Comparison of ENCODE assay signal across 1 cellular context in genomic region chr22:41946360-41947180, GRCh38.
TF ChIP-seq lines count a peak whose summit lies in the region.

A gene with protein sequence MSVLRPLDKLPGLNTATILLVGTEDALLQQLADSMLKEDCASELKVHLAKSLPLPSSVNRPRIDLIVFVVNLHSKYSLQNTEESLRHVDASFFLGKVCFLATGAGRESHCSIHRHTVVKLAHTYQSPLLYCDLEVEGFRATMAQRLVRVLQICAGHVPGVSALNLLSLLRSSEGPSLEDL (minus strand): TSS chr22:41947152. CDS start chr22:41947076, 76 bp downstream.

TF ChIP-seq in HepG2, 621 proteins besides CTCF, POLR2A, EP300 and RAD21 (continued from another document and continues in another):
- TF ChIP-seq ZGPAT (CRISPR knock-in tag; IDR thresholded peaks at IDR 0.05), result peak; percentile 65; the same call in 1 of the 2 replicates
- no peak for TF ChIP-seq FOXJ3 (CRISPR knock-in tag; IDR thresholded peaks at IDR 0.05; ENCODE audit: borderline replicate concordance)
- 0 out of 2 replicates have a peak, but pooled peaks have one; percentile 44 for TF ChIP-seq AHDC1 (CRISPR knock-in tag; IDR thresholded peaks at IDR 0.05; ENCODE audit: borderline replicate concordance)
- TF ChIP-seq FOXC1 (CRISPR knock-in tag; IDR thresholded peaks at IDR 0.05; ENCODE audit: borderline replicate concordance), result peak; percentile 28
- peak; percentile 40; the same call in 1 of the 2 replicates for TF ChIP-seq GFI1 (CRISPR knock-in tag; IDR thresholded peaks at IDR 0.05; ENCODE audit: borderline replicate concordance)
- peak; percentile 92 for TF ChIP-seq YEATS4 (CRISPR knock-in tag; IDR thresholded peaks at IDR 0.05; ENCODE audit: borderline replicate concordance)
- no peak for TF ChIP-seq PHB2 (IDR thresholded peaks at IDR 0.05; ENCODE audit: partially characterized antibody)
- no peak; the same call in 1 of the 2 replicates for TF ChIP-seq KDM2A (CRISPR knock-in tag; IDR thresholded peaks at IDR 0.05; ENCODE audit: borderline replicate concordance, low read depth)
- peak; percentile 82; the same call in 1 of the 2 replicates for TF ChIP-seq MEIS1 (CRISPR knock-in tag; IDR thresholded peaks at IDR 0.05; ENCODE audit: borderline replicate concordance)
- peak; percentile 56 for TF ChIP-seq THAP11 (CRISPR knock-in tag; IDR thresholded peaks at IDR 0.05)
- 0 out of 2 replicates have a peak, but pooled peaks have one; percentile 15 for TF ChIP-seq ONECUT2 (CRISPR knock-in tag; IDR thresholded peaks at IDR 0.05)
- no peak for TF ChIP-seq KDM1A (CRISPR knock-in tag; IDR thresholded peaks at IDR 0.05)
- peak; percentile 45; the same call in 1 of the 2 replicates for TF ChIP-seq ZFP37 (CRISPR knock-in tag; IDR thresholded peaks at IDR 0.05; ENCODE audit: borderline replicate concordance)
- TF ChIP-seq, protein P1, sequence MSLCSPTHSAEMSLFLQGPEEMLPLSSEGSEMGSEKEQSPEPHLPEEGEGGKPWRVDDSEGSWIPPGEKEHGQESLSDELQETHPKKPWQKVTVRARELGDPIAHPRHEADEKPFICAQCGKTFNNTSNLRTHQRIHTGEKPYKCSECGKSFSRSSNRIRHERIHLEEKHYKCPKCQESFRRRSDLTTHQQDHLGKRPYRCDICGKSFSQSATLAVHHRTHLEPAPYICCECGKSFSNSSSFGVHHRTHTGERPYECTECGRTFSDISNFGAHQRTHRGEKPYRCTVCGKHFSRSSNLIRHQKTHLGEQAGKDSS (CRISPR knock-in tag; IDR thresholded peaks at IDR 0.05; ENCODE audit: borderline replicate concordance, low read depth), result 0 out of 2 replicates have a peak, but pooled peaks have one; percentile 54
- TF ChIP-seq CHD2 (IDR thresholded peaks at IDR 0.05; ENCODE audit: low read depth, low read length), result 0 out of 2 replicates have a peak, but pooled peaks have one; percentile 31
- no peak for TF ChIP-seq SRF (IDR thresholded peaks at IDR 0.05; ENCODE audit: low read depth, low read length)
- TF ChIP-seq CEBPB (IDR thresholded peaks at IDR 0.05; ENCODE audit: borderline replicate concordance, low read depth, low read length), result no peak
- TF ChIP-seq CBX5 (CRISPR knock-in tag; IDR thresholded peaks at IDR 0.05; ENCODE audit: borderline replicate concordance), result no peak
- TF ChIP-seq ETV5 (CRISPR knock-in tag; IDR thresholded peaks at IDR 0.05; ENCODE audit: borderline replicate concordance), result no peak
- TF ChIP-seq MAX (IDR thresholded peaks at IDR 0.05), result peak; percentile 90
- TF ChIP-seq ZNF530 (CRISPR knock-in tag; IDR thresholded peaks at IDR 0.05; ENCODE audit: low read depth), result no peak
- TF ChIP-seq BORCS8-MEF2B (CRISPR knock-in tag; IDR thresholded peaks at IDR 0.05), result peak; percentile 89
- no peak for TF ChIP-seq AKAP8 (CRISPR knock-in tag; IDR thresholded peaks at IDR 0.05)
- no peak for TF ChIP-seq ZNF512B (CRISPR knock-in tag; IDR thresholded peaks at IDR 0.05; ENCODE audit: borderline replicate concordance)
- TF ChIP-seq JARID2 (CRISPR knock-in tag; IDR thresholded peaks at IDR 0.05; ENCODE audit: insufficient replicate concordance), result no peak
- TF ChIP-seq CENPT (CRISPR knock-in tag; IDR thresholded peaks at IDR 0.05; ENCODE audit: low read depth), result peak; percentile 84
- TF ChIP-seq ZNF136 (CRISPR knock-in tag; IDR thresholded peaks at IDR 0.05; ENCODE audit: low read depth), result no peak; the same call in 1 of the 2 replicates
- TF ChIP-seq SUZ12 (IDR thresholded peaks at IDR 0.05; ENCODE audit: low read depth, low read length), result no peak
- TF ChIP-seq, protein P2, sequence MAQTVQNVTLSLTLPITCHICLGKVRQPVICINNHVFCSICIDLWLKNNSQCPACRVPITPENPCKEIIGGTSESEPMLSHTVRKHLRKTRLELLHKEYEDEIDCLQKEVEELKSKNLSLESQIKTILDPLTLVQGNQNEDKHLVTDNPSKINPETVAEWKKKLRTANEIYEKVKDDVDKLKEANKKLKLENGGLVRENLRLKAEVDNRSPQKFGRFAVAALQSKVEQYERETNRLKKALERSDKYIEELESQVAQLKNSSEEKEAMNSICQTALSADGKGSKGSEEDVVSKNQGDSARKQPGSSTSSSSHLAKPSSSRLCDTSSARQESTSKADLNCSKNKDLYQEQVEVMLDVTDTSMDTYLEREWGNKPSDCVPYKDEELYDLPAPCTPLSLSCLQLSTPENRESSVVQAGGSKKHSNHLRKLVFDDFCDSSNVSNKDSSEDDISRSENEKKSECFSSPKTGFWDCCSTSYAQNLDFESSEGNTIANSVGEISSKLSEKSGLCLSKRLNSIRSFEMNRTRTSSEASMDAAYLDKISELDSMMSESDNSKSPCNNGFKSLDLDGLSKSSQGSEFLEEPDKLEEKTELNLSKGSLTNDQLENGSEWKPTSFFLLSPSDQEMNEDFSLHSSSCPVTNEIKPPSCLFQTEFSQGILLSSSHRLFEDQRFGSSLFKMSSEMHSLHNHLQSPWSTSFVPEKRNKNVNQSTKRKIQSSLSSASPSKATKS (CRISPR knock-in tag; IDR thresholded peaks at IDR 0.05), result no peak
- peak; percentile 63 for TF ChIP-seq ZNF235 (CRISPR knock-in tag; IDR thresholded peaks at IDR 0.05; ENCODE audit: borderline replicate concordance)
- TF ChIP-seq RARG (CRISPR knock-in tag; IDR thresholded peaks at IDR 0.05; ENCODE audit: low read depth), result peak; percentile 88; the same call in 1 of the 2 replicates
- TF ChIP-seq ZNF263 (CRISPR knock-in tag; IDR thresholded peaks at IDR 0.05), result peak; percentile 63
- peak; percentile 88; the same call in 1 of the 2 replicates for TF ChIP-seq ZNF383 (CRISPR knock-in tag; IDR thresholded peaks at IDR 0.05; ENCODE audit: borderline replicate concordance)
- TF ChIP-seq RAD51 (IDR thresholded peaks at IDR 0.05; ENCODE audit: borderline replicate concordance), result peak; percentile 38
- TF ChIP-seq HNRNPLL (IDR thresholded peaks at IDR 0.05; ENCODE audit: low read depth, low read length, poor library complexity, severe bottlenecking), result peak; percentile 67
- TF ChIP-seq RBM22 (optimal IDR thresholded peaks at IDR 0.05; ENCODE audit: low read length), result no peak
- peak; percentile 52 for TF ChIP-seq AGO2 (optimal IDR thresholded peaks at IDR 0.05; ENCODE audit: low read depth, low read length)
- no peak for TF ChIP-seq ATM (IDR thresholded peaks at IDR 0.05; ENCODE audit: borderline replicate concordance)
- TF ChIP-seq HOXA9 (CRISPR knock-in tag; IDR thresholded peaks at IDR 0.05; ENCODE audit: borderline replicate concordance), result no peak
- 0 out of 2 replicates have a peak, but pooled peaks have one; percentile 67 for TF ChIP-seq ZNF766 (CRISPR knock-in tag; IDR thresholded peaks at IDR 0.05; ENCODE audit: borderline replicate concordance)
- peak; percentile 33 for TF ChIP-seq SRSF1 (optimal IDR thresholded peaks at IDR 0.05; ENCODE audit: low read depth, low read length)
- peak; percentile 84 for TF ChIP-seq DR1 (CRISPR knock-in tag; IDR thresholded peaks at IDR 0.05)
- 0 out of 2 replicates have a peak, but pooled peaks have one; percentile 64 for TF ChIP-seq ZNF34 (CRISPR knock-in tag; IDR thresholded peaks at IDR 0.05; ENCODE audit: borderline replicate concordance)
- no peak for TF ChIP-seq ZC3H4 (CRISPR knock-in tag; IDR thresholded peaks at IDR 0.05; ENCODE audit: borderline replicate concordance)
- TF ChIP-seq MXD4 (CRISPR knock-in tag; IDR thresholded peaks at IDR 0.05), result peak; percentile 66; the same call in 1 of the 2 replicates
- TF ChIP-seq, protein P3, sequence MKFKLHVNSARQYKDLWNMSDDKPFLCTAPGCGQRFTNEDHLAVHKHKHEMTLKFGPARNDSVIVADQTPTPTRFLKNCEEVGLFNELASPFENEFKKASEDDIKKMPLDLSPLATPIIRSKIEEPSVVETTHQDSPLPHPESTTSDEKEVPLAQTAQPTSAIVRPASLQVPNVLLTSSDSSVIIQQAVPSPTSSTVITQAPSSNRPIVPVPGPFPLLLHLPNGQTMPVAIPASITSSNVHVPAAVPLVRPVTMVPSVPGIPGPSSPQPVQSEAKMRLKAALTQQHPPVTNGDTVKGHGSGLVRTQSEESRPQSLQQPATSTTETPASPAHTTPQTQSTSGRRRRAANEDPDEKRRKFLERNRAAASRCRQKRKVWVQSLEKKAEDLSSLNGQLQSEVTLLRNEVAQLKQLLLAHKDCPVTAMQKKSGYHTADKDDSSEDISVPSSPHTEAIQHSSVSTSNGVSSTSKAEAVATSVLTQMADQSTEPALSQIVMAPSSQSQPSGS (CRISPR knock-in tag; IDR thresholded peaks at IDR 0.05), result no peak
- TF ChIP-seq ZNF773 (CRISPR knock-in tag; IDR thresholded peaks at IDR 0.05; ENCODE audit: borderline replicate concordance), result 0 out of 2 replicates have a peak, but pooled peaks have one; percentile 89
- 0 out of 2 replicates have a peak, but pooled peaks have one; percentile 25 for TF ChIP-seq ZNF121 (CRISPR knock-in tag; IDR thresholded peaks at IDR 0.05)
- TF ChIP-seq ZNF24 (IDR thresholded peaks at IDR 0.05), result no peak
- TF ChIP-seq ZNF546 (CRISPR knock-in tag; conservative IDR thresholded peaks at IDR 0.05), result peak; percentile 96
- TF ChIP-seq PTBP1 (IDR thresholded peaks at IDR 0.05; ENCODE audit: low read depth, low read length, poor library complexity, severe bottlenecking), result peak; percentile 38
- TF ChIP-seq ZNF556 (CRISPR knock-in tag; IDR thresholded peaks at IDR 0.05; ENCODE audit: borderline replicate concordance), result peak; percentile 9; the same call in 1 of the 2 replicates
